ENCODE assay signal across 24 cellular contexts in genomic region chr14:36454599-36455240, GRCh38.
"Had no signal": no experiment of that assay in that cellular context is flagged by ENCODE, and none has a peak within 500 bp of the region (broad histone marks: within the 10 kb centered on the region; RNA-seq: fewer than 3 reads in every experiment).

No MANE protein-coding gene starts in this region.

- H3K4me1 ChIP-seq: ascending aorta, breast epithelium had no signal

- H3K4me1 Mint-ChIP-seq: activated CD8-positive, alpha-beta memory T cell treated with anti-CD3 and anti-CD28 coated beads, Interleukin-2, amount 10 ng/mL, durations not matched to agents 7 days and 5 days; activated naive CD4-positive, alpha-beta T cell treated with anti-CD3 and anti-CD28 coated beads, Interleukin-2, amount 10 ng/mL, durations not matched to agents 7 days and 5 days; nephron; T-cell had no signal

- H3K27ac ChIP-seq: ascending aorta, breast epithelium, epithelial cell of prostate had no signal

- H3K9me3 ChIP-seq: ascending aorta, breast epithelium had no signal

- H3K4me2 ChIP-seq: smooth muscle cell had no signal

- ATAC-seq: activated CD8-positive, alpha-beta memory T cell treated with anti-CD3 and anti-CD28 coated beads, Interleukin-2, amount 10 ng/mL, durations not matched to agents 7 days and 5 days; left cardiac atrium; right cardiac atrium; T-cell had no signal

- H3K36me3 ChIP-seq: ascending aorta, breast epithelium had no signal

- H3K27me3 ChIP-seq: ascending aorta had no signal

- H3K27me3 Mint-ChIP-seq: activated CD8-positive, alpha-beta memory T cell treated with anti-CD3 and anti-CD28 coated beads, Interleukin-2, amount 10 ng/mL, durations not matched to agents 7 days and 5 days had no signal

- DNase-seq: activated CD4-positive, alpha-beta T cell treated with anti-CD3 and anti-CD28 coated beads, Interleukin-2, amount 50 U/mL, for 48 hours; activated CD4-positive, CD25-positive, alpha-beta regulatory T cell treated with anti-CD3 and anti-CD28 coated beads, Interleukin-2, amount 50 U/mL, for 72 hours; activated CD8-positive, alpha-beta memory T cell treated with anti-CD3 and anti-CD28 coated beads, Interleukin-2, amount 10 ng/mL, durations not matched to agents 7 days and 5 days; activated naive CD4-positive, alpha-beta T cell treated with anti-CD3 and anti-CD28 coated beads, Interleukin-2, amount 10 ng/mL, durations not matched to agents 7 days and 5 days; activated T-cell treated with anti-CD3 and anti-CD28 coated beads, Interleukin-2, amount 50 U/mL, for 1 hour; cerebellar nuclear complex; dermis blood vessel endothelial cell; foreskin melanocyte; head of caudate nucleus; left cardiac atrium; right cardiac atrium; stimulated activated CD4-positive, alpha-beta T cell treated with anti-CD3 and anti-CD28 coated beads, Interleukin-4, amount 100 ng/mL, for 4 hours; stimulated activated CD8-positive, alpha-beta memory T cell treated with anti-CD3 and anti-CD28 coated beads, Interleukin-4, amount 100 ng/mL, for 48 hours; stimulated activated naive CD4-positive, alpha-beta T cell treated with Interleukin-2 at 50 U/mL for 16 hours; substantia nigra; T-cell; T1000; trophoblast cell had no signal

- H3K36me3 Mint-ChIP-seq: activated CD8-positive, alpha-beta memory T cell treated with anti-CD3 and anti-CD28 coated beads, Interleukin-2, amount 10 ng/mL, durations not matched to agents 7 days and 5 days; activated naive CD4-positive, alpha-beta T cell treated with anti-CD3 and anti-CD28 coated beads, Interleukin-2, amount 10 ng/mL, durations not matched to agents 7 days and 5 days; T-cell had no signal

- H3K4me3 Mint-ChIP-seq: activated CD8-positive, alpha-beta memory T cell treated with anti-CD3 and anti-CD28 coated beads, Interleukin-2, amount 10 ng/mL, durations not matched to agents 7 days and 5 days; activated naive CD4-positive, alpha-beta T cell treated with anti-CD3 and anti-CD28 coated beads, Interleukin-2, amount 10 ng/mL, durations not matched to agents 7 days and 5 days; nephron; T-cell had no signal

- H3K27ac Mint-ChIP-seq: activated CD8-positive, alpha-beta memory T cell treated with anti-CD3 and anti-CD28 coated beads, Interleukin-2, amount 10 ng/mL, durations not matched to agents 7 days and 5 days; activated naive CD4-positive, alpha-beta T cell treated with anti-CD3 and anti-CD28 coated beads, Interleukin-2, amount 10 ng/mL, durations not matched to agents 7 days and 5 days; progenitor cell of endocrine pancreas; T-cell had no signal

- H3K4me3 ChIP-seq: ascending aorta, breast epithelium, smooth muscle cell had no signal

- H3K9me3 Mint-ChIP-seq: activated naive CD4-positive, alpha-beta T cell treated with anti-CD3 and anti-CD28 coated beads, Interleukin-2, amount 10 ng/mL, durations not matched to agents 7 days and 5 days; nephron; T-cell had no signal
